8 cellular contexts compared by ENCODE assay signal in genomic region chr21:40120944-40121575, GRCh38.
DNase-seq lines count a peak whose midpoint lies in the region; ATAC-seq, FAIRE-seq and TF ChIP-seq lines count a peak whose summit lies in the region.

No MANE protein-coding gene starts in this region.

- no peaks in the 10 kb centered on the region for H3K36me3 Mint-ChIP-seq in neural progenitor cell

- H3K27ac Mint-ChIP-seq in neural progenitor cell: no peak overlapping the region

- no peak for FAIRE-seq in HTR-8/SVneo (lab: Jason Lieb, UNC)

- no peaks in the 10 kb centered on the region for H3K36me3 ChIP-seq in neural progenitor cell

- peak; percentile 97 for TF ChIP-seq CTCF in neural progenitor cell (IDR thresholded peaks at IDR 0.05)

- intact Hi-C loops in posterior cingulate gyrus (cut with DNase I) (loop anchor here (1.0 kb wide), 2 partner anchors 254 to 333 kb away; partner anchors contain the start of gene PCP4), sciatic nerve (cut with DNase I) (loop anchor here (10.0 kb wide), 1 partner anchor 256 kb away; the partner anchor contains the start of gene PCP4)

- H3K27ac ChIP-seq in neural progenitor cell: no peak overlapping the region

- H3K9ac ChIP-seq in neural progenitor cell: no peak overlapping the region

- H3K4me2 ChIP-seq in neural progenitor cell: no peak overlapping the region

- H4K20me1 ChIP-seq in neural progenitor cell (ENCODE audit: low read depth): no peaks in the 10 kb centered on the region

- H3K27me3 Mint-ChIP-seq in neural progenitor cell (ENCODE audit: insufficient read depth, low read depth): peaks cover under 1% of the 10 kb centered on the region

- in situ Hi-C loops in T47D (cut with HindIII; ENCODE audit: low pct_unique_long_range_greater_than_20kb, low sequenced_read_pairs): no loop called here

- no peak overlapping the region for H2AFZ ChIP-seq in neural progenitor cell (replicated peaks)

- no peaks in the 10 kb centered on the region for H3K79me2 ChIP-seq in neural progenitor cell (ENCODE audit: low read depth)

- peaks cover 5% of the 10 kb centered on the region for H3K9me3 Mint-ChIP-seq in neural progenitor cell

- H3K27me3 ChIP-seq in neural progenitor cell: no peaks in the 10 kb centered on the region

- no peaks in the 10 kb centered on the region for H3K4me1 ChIP-seq in neural progenitor cell

- DNase-seq in Daoy (ENCODE audit: low read depth) (peak; percentile 15), NCI-H1436 (lab: John Stamatoyannopoulos, UW) (peak; percentile 58), T47D (ENCODE audit: low read depth in 1 of 2, low spot score in 1 of 2) (peak; percentile 20 to 63), neural progenitor cell (ENCODE audit: low spot score) (peak; percentile 42), posterior cingulate gyrus (no peak), sciatic nerve (ENCODE audit: low spot score) (no peak), HTR-8/SVneo (ENCODE audit: insufficient read length, low spot score) (no peak), UCSD-AML1 (lab: John Stamatoyannopoulos, UW; ENCODE audit: unreplicated experiment) (no peak)

- peaks cover 4% of the 10 kb centered on the region for H3K4me1 Mint-ChIP-seq in neural progenitor cell

- no peaks in the 10 kb centered on the region for H3F3A ChIP-seq in neural progenitor cell (ENCODE audit: low read depth)

- H3K4me3 ChIP-seq in neural progenitor cell: no peak overlapping the region

- no peaks in the 10 kb centered on the region for H3K9me3 ChIP-seq in neural progenitor cell (ENCODE audit: low read depth)

- H3K4me3 Mint-ChIP-seq in neural progenitor cell: no peak overlapping the region

- ATAC-seq in sciatic nerve: no peak

Comparison
In these comparisons a context has a peak if more than half of its experiments do, and no peak if none do; other contexts are left out.
1. DNase-seq: peak in Daoy (single experiment), NCI-H1436 (single experiment), T47D (2 of 2) and neural progenitor cell (single experiment); none in posterior cingulate gyrus (0 of 10), sciatic nerve (single experiment), HTR-8/SVneo (single experiment) and UCSD-AML1 (single experiment).